Comparison of ENCODE assay signal across 7 cellular contexts in genomic region chr15:48602358-48603122, GRCh38. TPM values are rescaled to one million over a fixed set of nuclear protein-coding genes. Genes with fewer than 3 reads are reported as not detected.
DNase-seq lines count a peak whose midpoint lies in the region; TF ChIP-seq lines count a peak whose summit lies in the region.

No MANE protein-coding gene starts in this region.

- TF ChIP-seq CTCF in choroid plexus epithelial cell (conservative IDR thresholded peaks at IDR 0.05; ENCODE audit: low read depth, low read length) = no peak
- TF ChIP-seq CTCF in type B pancreatic cell (conservative IDR thresholded peaks at IDR 0.05) = no peak

- DNase-seq in LHCN-M2 (ENCODE audit: low read depth) (peak; percentile 25), choroid plexus epithelial cell (ENCODE audit: low read depth) (peak; percentile 85), kidney glomerular epithelial cell (lab: John Stamatoyannopoulos, UW) (peak; percentile 61), superior temporal gyrus (ENCODE audit: extremely low spot score) (peak; percentile 50), Kasumi-1 (lab: John Stamatoyannopoulos, UW) (no peak), posterior vena cava (ENCODE audit: low spot score) (no peak), type B pancreatic cell (ENCODE audit: extremely low spot score, unreplicated experiment) (no peak)

- intact Hi-C loops in posterior vena cava (cut with DNase I) = no loop called here

- H3K4me1 Mint-ChIP-seq in type B pancreatic cell (ENCODE audit: unreplicated experiment) = peaks cover 14% of the 10 kb centered on the region

- peaks cover 10% of the 10 kb centered on the region for H3K36me3 Mint-ChIP-seq in type B pancreatic cell

- no peaks in the 10 kb centered on the region for H3K9me3 Mint-ChIP-seq in type B pancreatic cell

- no peak overlapping the region for H3K4me3 ChIP-seq in choroid plexus epithelial cell (ENCODE audit: low read depth, low read length)

- H3K27me3 Mint-ChIP-seq in type B pancreatic cell = no peaks in the 10 kb centered on the region

- H3K27ac Mint-ChIP-seq in type B pancreatic cell = no peak overlapping the region

- no peak overlapping the region for H3K4me3 Mint-ChIP-seq in type B pancreatic cell

RNA-seq across cellular contexts. Expression of gene FBN1, which starts 43.0 kb away (rescaled TPM):
- total RNA-seq in LHCN-M2 (2014; rRNA removed) (109 and 128 TPM in 2 replicates), posterior vena cava (100 to 1,000 TPM; 194 to 541 TPM), type B pancreatic cell (ENCODE audit: low replicate concordance) (7.9 and 58.4 TPM in 2 replicates)
- 112 TPM for polyA plus RNA-seq in LHCN-M2 (2012)

Comparison
In these comparisons a context has a peak if more than half of its experiments do, and no peak if none do; other contexts are left out.
1. DNase-seq: peak in LHCN-M2 (single experiment), choroid plexus epithelial cell (single experiment), kidney glomerular epithelial cell (single experiment) and superior temporal gyrus (single experiment); none in Kasumi-1 (0 of 2), posterior vena cava (single experiment) and type B pancreatic cell (single experiment).